ENCODE assay signal across 17 cellular contexts in the genomic region with DNA sequence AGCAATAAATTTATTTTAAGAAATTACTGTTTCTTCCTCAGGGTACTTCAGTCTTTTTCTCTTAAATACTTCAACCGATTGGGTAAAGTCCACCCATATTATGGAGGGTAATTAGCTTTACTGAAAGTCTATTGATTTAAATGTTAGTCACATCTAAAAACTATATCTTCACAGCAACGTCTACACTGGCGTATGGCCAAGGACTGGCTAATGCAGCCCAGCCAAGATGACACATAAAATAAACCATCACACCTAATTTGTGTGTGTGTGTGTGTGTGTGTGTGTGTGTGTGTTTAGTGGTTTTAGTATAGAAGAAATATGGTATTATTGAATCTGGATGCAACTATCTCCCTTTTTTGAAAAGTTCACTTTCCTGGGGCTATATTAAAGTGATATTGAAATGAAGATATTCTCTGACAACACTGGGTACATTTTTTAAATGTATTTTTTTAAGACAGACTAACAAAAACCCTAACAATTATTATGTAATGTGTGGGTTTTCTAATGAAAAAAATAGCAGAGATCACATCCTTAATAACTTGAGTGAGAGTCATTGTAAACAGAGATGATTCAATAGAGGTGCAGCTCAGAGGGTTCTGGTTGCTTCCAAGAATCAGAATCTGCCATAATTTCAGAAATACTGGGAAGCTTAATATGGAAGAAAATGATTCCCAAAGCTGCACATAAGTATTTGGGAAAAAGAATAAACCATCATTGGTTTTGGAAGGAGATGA.
"Had no signal": no experiment of that assay in that cellular context is flagged by ENCODE, and none has a peak within 500 bp of the region (broad histone marks: within the 10 kb centered on the region; RNA-seq: fewer than 3 reads in every experiment).

No MANE protein-coding gene starts in this region.

- H3K27ac ChIP-seq: dorsolateral prefrontal cortex, esophagus muscularis mucosa, left lung, ovary, sigmoid colon, upper lobe of left lung had no signal

- H3K4me3 ChIP-seq: dorsolateral prefrontal cortex, esophagus muscularis mucosa, left lung, ovary, sigmoid colon, upper lobe of left lung had no signal

- H3K9me3 ChIP-seq: esophagus muscularis mucosa, ovary, sigmoid colon, upper lobe of left lung had no signal

- H3K4me1 ChIP-seq: esophagus muscularis mucosa, left lung, sigmoid colon, upper lobe of left lung had no signal

- H3K27me3 ChIP-seq: dorsolateral prefrontal cortex, esophagus muscularis mucosa, left lung, ovary, sigmoid colon, upper lobe of left lung had no signal

- H3K27ac Mint-ChIP-seq: activated naive CD4-positive, alpha-beta T cell treated with anti-CD3 and anti-CD28 coated beads, Interleukin-2, amount 50 U/mL, for 24 hours; T-helper 17 cell had no signal

- H3K4me1 Mint-ChIP-seq: activated naive CD4-positive, alpha-beta T cell treated with anti-CD3 and anti-CD28 coated beads, Interleukin-2, amount 50 U/mL, for 24 hours; neural crest cell; T-helper 17 cell had no signal

- H3K36me3 Mint-ChIP-seq: activated naive CD4-positive, alpha-beta T cell treated with anti-CD3 and anti-CD28 coated beads, Interleukin-2, amount 50 U/mL, for 24 hours had no signal

- H3K27me3 Mint-ChIP-seq: activated naive CD4-positive, alpha-beta T cell treated with anti-CD3 and anti-CD28 coated beads, Interleukin-2, amount 50 U/mL, for 24 hours; T-helper 17 cell had no signal

- DNase-seq: activated effector memory CD4-positive, alpha-beta T cell treated with Interleukin-2 at 50 U/mL for 16 hours; activated T-cell treated with anti-CD3 and anti-CD28 coated beads, Interleukin-2, amount 50 U/mL, for 1 hour; amniotic stem cell; dorsolateral prefrontal cortex; foreskin fibroblast; head of caudate nucleus; left lung; mesenchymal stem cell; ovary; sigmoid colon; stimulated activated CD4-positive, alpha-beta T cell treated with anti-CD3 and anti-CD28 coated beads, Interleukin-12 subunit alpha, Interleukin-12 subunit beta, amount 100 ng/mL, for 4 hours; stimulated activated naive CD4-positive, alpha-beta T cell treated with Interleukin-2 at 50 U/mL for 16 hours; T-helper 17 cell; upper lobe of left lung had no signal

- H3K4me3 Mint-ChIP-seq: activated naive CD4-positive, alpha-beta T cell treated with anti-CD3 and anti-CD28 coated beads, Interleukin-2, amount 50 U/mL, for 24 hours; neural crest cell; T-helper 17 cell had no signal

- H3K36me3 ChIP-seq: esophagus muscularis mucosa, left lung, ovary, sigmoid colon, upper lobe of left lung had no signal

- ATAC-seq: left lung, T-helper 17 cell had no signal

- H3K9me3 Mint-ChIP-seq: activated naive CD4-positive, alpha-beta T cell treated with anti-CD3 and anti-CD28 coated beads, Interleukin-2, amount 50 U/mL, for 24 hours had no signal
